8 cellular contexts compared by ENCODE assay signal in the genomic region with DNA sequence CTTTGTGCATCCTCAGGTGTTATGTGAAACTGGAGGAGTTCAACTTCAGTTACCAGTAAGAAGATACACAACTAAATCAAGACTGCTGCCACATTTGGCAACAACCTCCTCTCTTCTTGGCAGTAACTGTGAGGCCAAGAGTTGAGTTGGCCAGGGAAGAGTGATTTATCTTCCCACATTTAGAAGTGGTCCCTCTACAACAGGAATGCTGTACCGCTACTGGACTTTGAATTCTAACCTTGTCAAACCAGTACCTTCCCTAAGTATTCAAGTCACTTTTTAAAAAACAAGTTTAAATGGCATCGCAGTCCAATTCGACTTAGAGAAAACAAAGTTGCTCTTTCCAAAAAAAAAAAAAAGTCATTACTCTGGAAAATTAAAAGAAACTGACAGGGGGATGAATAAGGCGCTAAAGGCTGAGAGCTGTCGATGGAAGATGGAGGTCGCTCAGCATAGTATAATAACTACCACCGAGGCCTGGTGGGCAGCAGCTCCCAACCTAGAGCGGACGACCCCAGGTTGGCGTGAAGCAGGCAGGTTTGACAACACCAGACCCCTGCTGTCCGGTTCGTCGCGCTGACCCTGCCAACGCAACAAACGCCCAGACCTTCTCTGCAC. TPM values are rescaled to one million over a fixed set of nuclear protein-coding genes. Genes with fewer than 3 reads are reported as not detected.
DNase-seq lines count a peak whose midpoint lies in the region; ATAC-seq and TF ChIP-seq lines count a peak whose summit lies in the region.

No MANE protein-coding gene starts in this region.

- TF ChIP-seq CTCF in AG10803 (conservative IDR thresholded peaks at IDR 0.05; ENCODE audit: low read length) (no peak), Peyer's patch (IDR thresholded peaks at IDR 0.05) (no peak), endothelial cell (IDR thresholded peaks at IDR 0.05; ENCODE audit: unreplicated experiment) (no peak), mucosa of descending colon (IDR thresholded peaks at IDR 0.05) (no peak)

- H3K9me3 ChIP-seq in Peyer's patch, result no peaks in the 10 kb centered on the region
- no peaks in the 10 kb centered on the region for H3K9me3 ChIP-seq in mucosa of descending colon

- H3K27me3 ChIP-seq in Peyer's patch, result no peaks in the 10 kb centered on the region

- H3K36me3 ChIP-seq in Peyer's patch, result no peaks in the 10 kb centered on the region
- no peaks in the 10 kb centered on the region for H3K36me3 ChIP-seq in mucosa of descending colon (ENCODE audit: low read depth)

- H3K4me1 ChIP-seq in Peyer's patch, result peaks cover 0 to 24% (median 3%) of the 10 kb centered on the region in 4 donors
- peaks cover 20% of the 10 kb centered on the region for H3K4me1 ChIP-seq in mucosa of descending colon (ENCODE audit: low read depth)

- peak overlapping the region; percentile 99 for H3K4me3 Mint-ChIP-seq in endothelial cell (ENCODE audit: unreplicated experiment)

- H3K4me3 ChIP-seq in AG10803 (ENCODE audit: low read length) (peak overlapping the region; percentile 92), Peyer's patch (peak overlapping the region; percentile 65 to 89 (median 82)), mucosa of descending colon (peak overlapping the region; percentile 66)

- H3K27me3 Mint-ChIP-seq in endothelial cell (ENCODE audit: unreplicated experiment), result peaks cover 5% of the 10 kb centered on the region

- no peak for TF ChIP-seq POLR2A in Peyer's patch (IDR thresholded peaks at IDR 0.05)

- peak overlapping the region; percentile 93 for H3K27ac Mint-ChIP-seq in endothelial cell (ENCODE audit: unreplicated experiment)

- peak overlapping the region; percentile 83 to 95 (median 88) for H3K27ac ChIP-seq in Peyer's patch

- peaks cover 3% of the 10 kb centered on the region for H3K36me3 Mint-ChIP-seq in endothelial cell (ENCODE audit: low read depth, unreplicated experiment)

- peak; percentile 4 for ATAC-seq in GM21390 (IDR thresholded peaks at IDR 0.05; ENCODE audit: unreplicated experiment)
- ATAC-seq in mucosa of descending colon, result no peak
- ATAC-seq in HG02588 (IDR thresholded peaks at IDR 0.05; ENCODE audit: unreplicated experiment), result no peak

- intact Hi-C loops in mucosa of descending colon (cut with DNase I, micrococcal nuclease), result no loop called here

- DNase-seq in AG10803 (ENCODE audit: low read depth) (peak; percentile 74), Peyer's patch (no peak), endothelial cell (ENCODE audit: low spot score) (no peak), mucosa of descending colon (peak in 1 of 3 donors; percentile 11), epidermal melanocyte (ENCODE audit: insufficient read length, low spot score) (no peak), GOT3 (lab: John Stamatoyannopoulos, UW) (no peak)

- no peaks in the 10 kb centered on the region for H3K9me3 Mint-ChIP-seq in endothelial cell (ENCODE audit: unreplicated experiment)

- H3K4me1 Mint-ChIP-seq in endothelial cell (ENCODE audit: unreplicated experiment), result peaks cover 56% of the 10 kb centered on the region

RNA-seq across cellular contexts. Expression of a gene that starts 1.0 kb away (rescaled TPM):
- total RNA-seq in Peyer's patch, result 10 to 100 TPM; 41.3 to 80.9 (median 43.9) TPM
- total RNA-seq in endothelial cell (ENCODE audit: unreplicated experiment), result 51.1 TPM
- total RNA-seq in mucosa of descending colon, result 10 to 100 TPM; 32.7 to 50.4 (median 39.9) TPM
